In the genomic region with DNA sequence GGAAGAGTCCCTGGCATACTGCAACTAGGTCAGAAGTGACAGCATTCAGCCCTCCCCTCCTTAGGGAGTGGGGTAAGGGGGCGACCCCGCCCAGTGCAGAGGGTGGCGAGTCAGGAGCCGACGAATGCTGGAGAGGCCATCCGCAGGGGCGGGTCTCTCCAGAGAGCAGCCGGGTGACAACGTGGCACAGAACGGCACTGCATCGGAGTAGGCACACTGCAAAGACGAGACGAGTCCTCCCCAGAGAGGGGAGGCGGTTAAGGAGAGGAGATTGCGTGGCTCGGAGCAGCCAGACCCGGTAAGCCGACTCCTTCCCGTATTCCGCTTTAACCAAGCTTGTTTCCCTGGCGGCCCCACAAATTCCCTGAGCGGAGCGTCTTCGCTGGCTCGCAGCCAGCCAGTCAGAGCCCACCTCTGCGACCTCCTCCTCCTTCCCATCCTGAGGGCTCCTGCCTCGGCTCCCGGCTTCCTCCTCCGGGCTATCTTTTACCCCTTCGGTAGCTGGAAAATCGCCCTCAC, we compare ENCODE assay signal across 8 cellular contexts. TPM values are rescaled to one million over a fixed set of nuclear protein-coding genes. Genes with fewer than 3 reads are reported as not detected.
DNase-seq lines count a peak whose midpoint lies in the region; ATAC-seq and TF ChIP-seq lines count a peak whose summit lies in the region.

No MANE protein-coding gene starts in this region.

- peak overlapping the region; percentile 72 for H3K27ac Mint-ChIP-seq in osteocyte (ENCODE audit: unreplicated experiment)

- no peak for TF ChIP-seq CTCF in osteocyte (IDR thresholded peaks at IDR 0.05)

- no peaks in the 10 kb centered on the region for H3K36me3 ChIP-seq in SK-N-MC (ENCODE audit: insufficient read depth, low read length)

- peak overlapping the region; percentile 87 for H3K4me3 Mint-ChIP-seq in osteocyte (ENCODE audit: unreplicated experiment)

- no peak for ATAC-seq in GM21367 (IDR thresholded peaks at IDR 0.05; ENCODE audit: unreplicated experiment)
- ATAC-seq in HG03521 (IDR thresholded peaks at IDR 0.05; ENCODE audit: unreplicated experiment), result no peak

- no peaks in the 10 kb centered on the region for H3K36me3 Mint-ChIP-seq in osteocyte (ENCODE audit: unreplicated experiment)

- DNase-seq in G401 (ENCODE audit: low spot score) (peak; percentile 36), SK-N-MC (ENCODE audit: low read depth, low spot score) (no peak), fibroblast of peridontal ligament (ENCODE audit: extremely low read depth) (peak; percentile 39), osteocyte (ENCODE audit: extremely low spot score, unreplicated experiment) (peak; percentile 86), GM19238 (ENCODE audit: insufficient read length, low spot score) (no peak), HT-29 (ENCODE audit: low spot score) (no peak)

- peak overlapping the region; percentile 77 for H3K4me3 ChIP-seq in SK-N-MC

- no peaks in the 10 kb centered on the region for H3K27me3 Mint-ChIP-seq in osteocyte (ENCODE audit: unreplicated experiment)

- no peak overlapping the region for H3K9ac ChIP-seq in SK-N-MC (ENCODE audit: insufficient read length)

- no peak overlapping the region for H3K27ac ChIP-seq in SK-N-MC

- no peaks in the 10 kb centered on the region for H3K9me3 ChIP-seq in SK-N-MC (ENCODE audit: low read depth, low read length)

- in situ Hi-C loops in G401 (cut with HindIII; ENCODE audit: low sequenced_read_pairs), result no loop called here

- H3K9me3 Mint-ChIP-seq in osteocyte (ENCODE audit: unreplicated experiment), result no peaks in the 10 kb centered on the region

- peaks cover 15% of the 10 kb centered on the region for H3K4me1 Mint-ChIP-seq in osteocyte (ENCODE audit: unreplicated experiment)

RNA-seq across cellular contexts. Expression of gene LINC00632, which starts 54.9 kb away (rescaled TPM):
- total RNA-seq in G401 (2014; rRNA removed; shearing (Covaris generic)), result not detected in 2 replicates
- total RNA-seq in osteocyte, result 266 and 291 TPM in 2 replicates
- total RNA-seq in HT-29 (2014; rRNA removed; shearing (Covaris generic)), result not detected in 2 replicates

Comparison
In these comparisons a context has a peak if more than half of its experiments do, and no peak if none do; other contexts are left out.
1. DNase-seq: peak in G401 (single experiment), fibroblast of peridontal ligament (single experiment) and osteocyte (single experiment); none in SK-N-MC (single experiment), GM19238 (single experiment) and HT-29 (single experiment).
2. RNA of gene LINC00632, which starts 54.9 kb away (total RNA-seq): 266 to 291 TPM in osteocyte; not detected in G401 and not detected in HT-29; every median in the first group is over 100 times any median in the second.